ENCODE assay signal across 8 cellular contexts in genomic region chrX:67780694-67781109, GRCh38.
DNase-seq lines count a peak whose midpoint lies in the region; ATAC-seq, FAIRE-seq and TF ChIP-seq lines count a peak whose summit lies in the region.

No MANE protein-coding gene starts in this region.

- no peak overlapping the region for H3K4me3 ChIP-seq in MM.1S (ENCODE audit: low read length)
- no peak overlapping the region for H3K4me3 ChIP-seq in lower lobe of right lung
- no peak overlapping the region for H3K4me3 ChIP-seq in upper lobe of right lung
- no peak overlapping the region for H3K4me3 ChIP-seq in CD4-positive, alpha-beta memory T cell (ENCODE audit: low read length in 2 of 2)

- no peaks in the 10 kb centered on the region for H3K4me1 Mint-ChIP-seq in CD4-positive, alpha-beta memory T cell

- intact Hi-C loops in lower lobe of right lung (cut with DNase I) (no loop called here), upper lobe of right lung (cut with DNase I) (no loop called here)
- intact Hi-C loops in CD4-positive, alpha-beta memory T cell (cut with micrococcal nuclease) = no loop called here

- no peaks in the 10 kb centered on the region for H3F3A ChIP-seq in MM.1S (ENCODE audit: insufficient read depth, low read length)

- H3K4me1 ChIP-seq in MM.1S (ENCODE audit: low read length) (no peaks in the 10 kb centered on the region), lower lobe of right lung (peaks cover 21% of the 10 kb centered on the region), upper lobe of right lung (peaks cover 11% of the 10 kb centered on the region)
- H3K4me1 ChIP-seq in CD4-positive, alpha-beta memory T cell (ENCODE audit: insufficient read depth, low read length) = no peaks in the 10 kb centered on the region

- H3K36me3 ChIP-seq in MM.1S (replicated peaks; ENCODE audit: insufficient read depth, low read length) (no peaks in the 10 kb centered on the region), lower lobe of right lung (no peaks in the 10 kb centered on the region), upper lobe of right lung (no peaks in the 10 kb centered on the region)
- no peaks in the 10 kb centered on the region for H3K36me3 ChIP-seq in CD4-positive, alpha-beta memory T cell (ENCODE audit: insufficient read depth, low read length)

- ATAC-seq in lower lobe of right lung (peak; percentile 84 to 91), upper lobe of right lung (peak; percentile 89), GM19023 (IDR thresholded peaks at IDR 0.05; ENCODE audit: unreplicated experiment) (no peak)

- H3K27ac ChIP-seq in MM.1S (ENCODE audit: low read length) (peak overlapping the region; percentile 31; the same call in 1 of the 2 replicates), lower lobe of right lung (peak overlapping the region; percentile 60), upper lobe of right lung (peak overlapping the region; percentile 63)
- H3K27ac ChIP-seq in CD4-positive, alpha-beta memory T cell (ENCODE audit: low read depth, low read length) = no peak overlapping the region

- no peaks in the 10 kb centered on the region for H3K9me2 ChIP-seq in MM.1S (replicated peaks; ENCODE audit: insufficient read depth, low read length)

- H3K4me2 ChIP-seq in MM.1S (ENCODE audit: low read depth, low read length) = no peak overlapping the region

- H3K27me3 Mint-ChIP-seq in CD4-positive, alpha-beta memory T cell = no peaks in the 10 kb centered on the region

- H3K79me2 ChIP-seq in MM.1S (ENCODE audit: low read length) = no peaks in the 10 kb centered on the region

- peak; percentile 74 for DNase-seq in AG08395 (ENCODE audit: low spot score)
- peak; percentile 78 for DNase-seq in MM.1S
- DNase-seq in cerebellar cortex (ENCODE audit: low spot score) = peak; percentile 0
- peak; percentile 74 for DNase-seq in lower lobe of right lung
- peak; percentile 72 for DNase-seq in upper lobe of right lung
- no peak for DNase-seq in CD4-positive, alpha-beta memory T cell
- no peak for DNase-seq in GM19239 (ENCODE audit: insufficient read length, low spot score)

- CTCF ChIA-PET in CD4-positive, alpha-beta memory T cell (lab: Charles Lee; ENCODE audit: partially characterized antibody) = no interaction called here

- no peaks in the 10 kb centered on the region for H4K20me1 ChIP-seq in MM.1S (ENCODE audit: insufficient read depth, low read length)

- no peak overlapping the region for H3K4me3 Mint-ChIP-seq in CD4-positive, alpha-beta memory T cell

- TF ChIP-seq CTCF in MM.1S (IDR thresholded peaks at IDR 0.05; ENCODE audit: low read length) (no peak), lower lobe of right lung (IDR thresholded peaks at IDR 0.05) (no peak), upper lobe of right lung (IDR thresholded peaks at IDR 0.05) (no peak)

- POLR2A ChIA-PET in CD4-positive, alpha-beta memory T cell (lab: Charles Lee; ENCODE audit: partially characterized antibody) = no interaction called here

- no peaks in the 10 kb centered on the region for H3K9me3 Mint-ChIP-seq in CD4-positive, alpha-beta memory T cell

- no peaks in the 10 kb centered on the region for H3K27me3 ChIP-seq in MM.1S (replicated peaks; ENCODE audit: insufficient read depth, low read length)
- no peaks in the 10 kb centered on the region for H3K27me3 ChIP-seq in lower lobe of right lung (ENCODE audit: low read depth)
- no peaks in the 10 kb centered on the region for H3K27me3 ChIP-seq in upper lobe of right lung
- no peaks in the 10 kb centered on the region for H3K27me3 ChIP-seq in CD4-positive, alpha-beta memory T cell (ENCODE audit: insufficient read depth, low read length)

- FAIRE-seq in GM19239 (lab: Jason Lieb, UNC) = no peak

- peak overlapping the region; percentile 12; the same call in 1 of the 2 replicates for H2AFZ ChIP-seq in MM.1S (ENCODE audit: low read length)

- H3K27ac Mint-ChIP-seq in CD4-positive, alpha-beta memory T cell = peak overlapping the region in 1 of 7 donors; percentile 57

- no peaks in the 10 kb centered on the region for H3K36me3 Mint-ChIP-seq in CD4-positive, alpha-beta memory T cell

- no peak overlapping the region for H3K9ac ChIP-seq in MM.1S (ENCODE audit: low read length)

- H3K9me3 ChIP-seq in MM.1S (replicated peaks; ENCODE audit: insufficient read depth, low read length) (no peaks in the 10 kb centered on the region), lower lobe of right lung (no peaks in the 10 kb centered on the region), upper lobe of right lung (no peaks in the 10 kb centered on the region)
- no peaks in the 10 kb centered on the region for H3K9me3 ChIP-seq in CD4-positive, alpha-beta memory T cell (ENCODE audit: control insufficient read depth in 1 of 2, low read length in 2 of 2)

Comparison
In these comparisons a context has a peak if more than half of its experiments do, and no peak if none do; other contexts are left out.
1. DNase-seq: peak in AG08395 (single experiment), MM.1S (single experiment), cerebellar cortex (single experiment), lower lobe of right lung (single experiment) and upper lobe of right lung (single experiment); none in CD4-positive, alpha-beta memory T cell (0 of 5) and GM19239 (single experiment).